In genomic region chr7:86989407-86989806, GRCh38 we compare ENCODE assay signal across 30 cellular contexts.
"Had no signal": no experiment of that assay in that cellular context is flagged by ENCODE, and none has a peak within 500 bp of the region (broad histone marks: within the 10 kb centered on the region; RNA-seq: fewer than 3 reads in every experiment).

No MANE protein-coding gene starts in this region.

- H3K9me3 ChIP-seq: MG63, SJSA1, SK-N-SH had no signal

- H3K4me3 ChIP-seq: MG63, Peyer's patch, SJSA1 had no signal

- H3K9ac ChIP-seq: KMS-11, SK-N-SH had no signal

- H3K36me3 ChIP-seq: MG63, Peyer's patch, SJSA1 had no signal

- H3K4me1 ChIP-seq: Peyer's patch, SJSA1 had no signal

- H3K4me2 ChIP-seq: KMS-11, SK-N-SH had no signal

- H3K27me3 ChIP-seq: MG63, Peyer's patch, SJSA1 had no signal

- H3K9me2 ChIP-seq: SK-N-SH had no signal

- ATAC-seq: PC-3, T-cell had no signal

- H3K27ac ChIP-seq: KMS-11, Peyer's patch, SJSA1 had no signal

- DNase-seq: Karpas-422, MG63, MV-4-11, NCI-H1092, NCI-H1105, NCI-H1417 treated with DMSO at 0.1 percent for 48 hours, NCI-H1436 treated with DMSO at 0.1 percent for 48 hours, NCI-H1694 treated with DMSO at 0.1 percent for 48 hours, NCI-H187 treated with DMSO at 0.1 percent for 48 hours, NCI-H2029, NCI-H2081, NCI-H2171 treated with DMSO at 0.1 percent for 48 hours, NCI-H2227 treated with DMSO at 0.1 percent for 48 hours, NCI-H345, NCI-H446, NCI-H510A treated with DMSO at 0.1 percent for 48 hours, NCI-H526, NCI-H69, NCI-H748 treated with DMSO at 0.1 percent for 48 hours, NCI-H82, OCI-M1, PC-3, Peyer's patch, Right ventricle myocardium superior, RPMI8226, SHP77 treated with DMSO at 0.1 percent for 48 hours, SK-N-SH, T-cell had no signal
